10 cellular contexts compared by ENCODE assay signal in the genomic region with DNA sequence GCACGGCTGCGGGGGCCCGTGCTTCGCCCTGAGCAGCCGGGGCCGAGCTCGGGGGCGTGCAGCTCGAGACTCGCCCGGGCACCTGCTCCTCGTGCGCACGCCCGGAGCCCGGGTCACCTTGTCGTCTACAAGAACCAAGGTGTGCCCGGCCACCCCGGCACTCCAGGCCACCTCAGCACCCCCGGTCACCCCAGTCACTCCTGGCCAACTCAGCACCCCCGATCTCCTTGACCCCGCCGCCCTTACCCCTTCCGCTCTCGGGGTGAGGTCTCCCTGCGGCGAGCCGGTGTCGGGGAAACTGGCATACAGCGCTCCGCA. TPM values are rescaled to one million over a fixed set of nuclear protein-coding genes. Genes with fewer than 3 reads are reported as not detected.
DNase-seq lines count a peak whose midpoint lies in the region; ATAC-seq and TF ChIP-seq lines count a peak whose summit lies in the region.
"Had no signal": no experiment of that assay in that cellular context is flagged by ENCODE, and none has a peak within 500 bp of the region (broad histone marks: within the 10 kb centered on the region; RNA-seq: fewer than 3 reads in every experiment).

No MANE protein-coding gene starts in this region.

- H3K36me3 Mint-ChIP-seq in T-helper 17 cell (ENCODE audit: low read depth), result no peaks in the 10 kb centered on the region

- H3K27ac Mint-ChIP-seq in T-helper 17 cell, result no peak overlapping the region

- peaks cover 25% of the 10 kb centered on the region for H3K4me1 Mint-ChIP-seq in T-helper 17 cell

- H3K27me3 Mint-ChIP-seq in T-helper 17 cell, result peaks cover 55% of the 10 kb centered on the region

- H3K4me1 ChIP-seq in foreskin keratinocyte, result peaks cover 5% of the 10 kb centered on the region

- H3K4me3 Mint-ChIP-seq in T-helper 17 cell, result peak overlapping the region; percentile 78

- DNase-seq in GM12865 (ENCODE audit: low read depth), result no peak
- DNase-seq in T-helper 17 cell, result no peak
- no peak for DNase-seq in foreskin keratinocyte
- DNase-seq in retina, result peak; percentile 71
- no peak for DNase-seq in stimulated activated naive CD4-positive, alpha-beta T cell treated with Interleukin-2 at 50 U/mL for 16 hours (lab: John Stamatoyannopoulos, UW)
- no peak for DNase-seq in AML-193 (lab: John Stamatoyannopoulos, UW)
- DNase-seq: cerebellar nuclear complex had no signal

- peak overlapping the region; percentile 13 for H3K27ac ChIP-seq in foreskin keratinocyte

- no peak for ATAC-seq in T-helper 17 cell
- ATAC-seq in foreskin keratinocyte, result no peak
- no peak for ATAC-seq in GM18505 (IDR thresholded peaks at IDR 0.05; ENCODE audit: unreplicated experiment)
- ATAC-seq in GM18517 (IDR thresholded peaks at IDR 0.05; ENCODE audit: unreplicated experiment), result no peak

- H3K4me3 ChIP-seq in GM12865 (ENCODE audit: low read depth, low read length), result peak overlapping the region; percentile 31; the same call in 1 of the 2 replicates

- TF ChIP-seq POLR2A in GM18505 (IDR thresholded peaks at IDR 0.05; ENCODE audit: borderline replicate concordance, extremely low read depth, insufficient read depth, insufficient read length), result no peak

- H3K9me3 ChIP-seq in T-helper 17 cell (ENCODE audit: control insufficient read depth, low read length, poor library complexity, severe bottlenecking), result no peaks in the 10 kb centered on the region

- H3K27me3 ChIP-seq in foreskin keratinocyte, result peaks cover 61% of the 10 kb centered on the region

- TF ChIP-seq CTCF in GM12865 (IDR thresholded peaks at IDR 0.05; ENCODE audit: insufficient read depth, low read depth, low read length, missing control alignments), result no peak
- TF ChIP-seq CTCF in foreskin keratinocyte (conservative IDR thresholded peaks at IDR 0.05), result no peak

RNA-seq across cellular contexts. Expression of gene IGFBP3, which starts 0.3 kb away (rescaled TPM):
- total RNA-seq in T-helper 17 cell (10 to 100 TPM in 1 of 2 donors, 1 to 10 TPM in 1; 7.2 to 19.0 TPM), foreskin keratinocyte (0.58 and 0.63 TPM in 2 replicates)
- polyA plus RNA-seq in foreskin keratinocyte, result 0.58 and 0.64 TPM in 2 replicates

RNA-seq across cellular contexts. Expression of gene IGFBP1, which starts 33.1 kb away (rescaled TPM):
- total RNA-seq in T-helper 17 cell (not detected), foreskin keratinocyte (not detected in 2 replicates)
- not detected in 2 replicates for polyA plus RNA-seq in foreskin keratinocyte
- total RNA-seq: SK-MEL-5 had no signal

RNA-seq across cellular contexts. Expression of gene CCDC201, which starts 48.5 kb away (rescaled TPM):
- total RNA-seq in T-helper 17 cell (not detected), foreskin keratinocyte (not detected in 2 replicates)
- polyA plus RNA-seq in foreskin keratinocyte, result not detected in 2 replicates
- total RNA-seq: SK-MEL-5 had no signal
